16 cellular contexts compared by ENCODE assay signal in the genomic region with DNA sequence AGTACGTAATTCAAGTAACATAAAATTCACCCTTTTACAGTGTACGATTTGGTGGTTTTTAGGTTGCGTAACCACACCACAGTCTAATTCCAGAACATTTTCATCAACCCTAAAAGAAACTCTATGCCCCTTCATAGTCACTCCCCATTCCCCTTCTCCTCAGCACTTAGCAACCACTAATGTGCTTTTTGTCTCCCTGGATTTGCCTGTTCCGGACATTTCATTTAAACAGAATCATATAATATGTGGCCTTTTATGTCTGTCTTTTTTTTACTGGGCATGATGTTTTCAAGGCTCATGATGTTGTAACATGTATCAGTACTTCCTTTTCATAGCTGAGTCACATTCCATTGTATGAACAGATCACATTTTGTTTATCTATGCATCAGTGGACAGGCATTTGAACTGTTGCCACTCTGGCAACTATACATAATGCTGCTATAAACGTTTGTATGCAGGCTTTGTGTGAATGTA. TPM values are rescaled to one million over a fixed set of nuclear protein-coding genes. Genes with fewer than 3 reads are reported as not detected.
DNase-seq lines count a peak whose midpoint lies in the region; ATAC-seq, FAIRE-seq and TF ChIP-seq lines count a peak whose summit lies in the region.
"Had no signal": no experiment of that assay in that cellular context is flagged by ENCODE, and none has a peak within 500 bp of the region (broad histone marks: within the 10 kb centered on the region; RNA-seq: fewer than 3 reads in every experiment).

No MANE protein-coding gene starts in this region.

- no peaks in the 10 kb centered on the region for H3K4me1 Mint-ChIP-seq in natural killer cell treated with Interleukin-12 subunit alpha and Interleukin-12 subunit beta and Interleukin-15 and Interleukin-18, amount 100 ng/mL, for 72 hours (ENCODE audit: low read depth in 2 of 2)
- H3K4me1 Mint-ChIP-seq: nephron had no signal

- no peak for TF ChIP-seq EP300 in gastroesophageal sphincter (IDR thresholded peaks at IDR 0.05)

- peak overlapping the region; percentile 71 for H3K27ac ChIP-seq in fibroblast of lung (ENCODE audit: insufficient read depth, low read length)
- H3K27ac ChIP-seq in small intestine (ENCODE audit: low read depth in 1 of 2, low read length in 1 of 2) = no peak overlapping the region
- no peak overlapping the region for H3K27ac ChIP-seq in gastroesophageal sphincter
- H3K27ac ChIP-seq: coronary artery, HL-60 had no signal

- DNase-seq in SKM-1 treated with dmso at 0.1 percent for 144 hours (lab: John Stamatoyannopoulos, UW; ENCODE audit: unreplicated experiment) = peak; percentile 28
- DNase-seq in SKM-1 (lab: John Stamatoyannopoulos, UW; ENCODE audit: unreplicated experiment) = no peak
- peak; percentile 62 for DNase-seq in RPMI7951 (ENCODE audit: low read depth)
- peak; percentile 84 to 94 for DNase-seq in fibroblast of lung (ENCODE audit: low read depth in 2 of 2)
- peak; percentile 38 for DNase-seq in small intestine
- no peak for DNase-seq in natural killer cell treated with Interleukin-12 subunit alpha and Interleukin-12 subunit beta and Interleukin-15 and Interleukin-18, amount 100 ng/mL, for 72 hours (ENCODE audit: low spot score)
- no peak for DNase-seq in stimulated activated CD4-positive, alpha-beta T cell treated with anti-CD3 and anti-CD28 coated beads, Interleukin-4, amount 100 ng/mL, for 4 hours
- DNase-seq: activated T-cell treated with anti-CD3 and anti-CD28 coated beads for 4 hours, NCI-H345, T-helper 17 cell had no signal

- no peak for ATAC-seq in natural killer cell treated with Interleukin-12 subunit alpha and Interleukin-12 subunit beta and Interleukin-15 and Interleukin-18, amount 100 ng/mL, for 72 hours
- no peak for ATAC-seq in gastroesophageal sphincter
- ATAC-seq: T-helper 17 cell had no signal

- no peak for FAIRE-seq in small intestine (lab: Jason Lieb, UNC)
- FAIRE-seq: A204.1, GM19239 had no signal

- H3K9me3 ChIP-seq in fibroblast of lung (ENCODE audit: control insufficient read depth, insufficient read depth, low read depth, low read length) = no peaks in the 10 kb centered on the region
- H3K9me3 ChIP-seq in small intestine (ENCODE audit: control insufficient read depth, low read depth) = no peaks in the 10 kb centered on the region
- peaks cover 0 to 34% (median 0%) of the 10 kb centered on the region in 3 donors for H3K9me3 ChIP-seq in gastroesophageal sphincter

- H3K36me3 ChIP-seq in fibroblast of lung (ENCODE audit: control insufficient read depth, insufficient read depth, low read length) (no peaks in the 10 kb centered on the region), small intestine (ENCODE audit: control insufficient read depth in 2 of 2, insufficient read depth in 2 of 2, low read length in 2 of 2) (no peaks in the 10 kb centered on the region), gastroesophageal sphincter (peaks cover 0 to 29% of the 10 kb centered on the region in 2 donors)

- no peaks in the 10 kb centered on the region for H3K9me3 Mint-ChIP-seq in natural killer cell treated with Interleukin-12 subunit alpha and Interleukin-12 subunit beta and Interleukin-15 and Interleukin-18, amount 100 ng/mL, for 72 hours

- H3K27me3 Mint-ChIP-seq in natural killer cell treated with Interleukin-12 subunit alpha and Interleukin-12 subunit beta and Interleukin-15 and Interleukin-18, amount 100 ng/mL, for 72 hours = no peaks in the 10 kb centered on the region
- H3K27me3 Mint-ChIP-seq: T-helper 17 cell had no signal

- H2AFZ ChIP-seq in fibroblast of lung (ENCODE audit: low read length) = peak overlapping the region; percentile 29

- H3K36me3 Mint-ChIP-seq in natural killer cell treated with Interleukin-12 subunit alpha and Interleukin-12 subunit beta and Interleukin-15 and Interleukin-18, amount 100 ng/mL, for 72 hours = peaks cover 4% of the 10 kb centered on the region

- H3K27me3 ChIP-seq in fibroblast of lung (ENCODE audit: control insufficient read depth, insufficient read depth, low read length) = no peaks in the 10 kb centered on the region
- H3K27me3 ChIP-seq in small intestine (ENCODE audit: control insufficient read depth in 2 of 2, insufficient read depth in 2 of 2, low read length in 2 of 2) = no peaks in the 10 kb centered on the region
- H3K27me3 ChIP-seq in gastroesophageal sphincter = no peaks in the 10 kb centered on the region

- no peak overlapping the region for H3K27ac Mint-ChIP-seq in natural killer cell treated with Interleukin-12 subunit alpha and Interleukin-12 subunit beta and Interleukin-15 and Interleukin-18, amount 100 ng/mL, for 72 hours
- H3K27ac Mint-ChIP-seq: T-helper 17 cell had no signal

- H3K4me3 Mint-ChIP-seq in natural killer cell treated with Interleukin-12 subunit alpha and Interleukin-12 subunit beta and Interleukin-15 and Interleukin-18, amount 100 ng/mL, for 72 hours = no peak overlapping the region
- H3K4me3 Mint-ChIP-seq: nephron, T-helper 17 cell had no signal

- no peak for TF ChIP-seq POLR2A in gastroesophageal sphincter (IDR thresholded peaks at IDR 0.05)

- H3K4me2 ChIP-seq in fibroblast of lung (ENCODE audit: extremely low read depth, insufficient read depth, low read length) = no peak overlapping the region

- no peak overlapping the region for H3K4me3 ChIP-seq in fibroblast of lung (replicated peaks in 1 of 4; ENCODE audit: control extremely low read depth in 1 of 4, insufficient read depth in 1 of 4, low read depth in 3 of 4, low read length in 4 of 4)
- no peak overlapping the region for H3K4me3 ChIP-seq in small intestine (ENCODE audit: low read depth in 1 of 2, low read length in 2 of 2)
- no peak overlapping the region for H3K4me3 ChIP-seq in gastroesophageal sphincter
- H3K4me3 ChIP-seq: coronary artery had no signal

- H3K79me2 ChIP-seq in fibroblast of lung (ENCODE audit: control insufficient read depth, insufficient read depth, low read length) = no peaks in the 10 kb centered on the region

- WGBS in small intestine, 3 donors = 76% methylated on average over 5 of the region's 5 CpGs
- WGBS in gastroesophageal sphincter (ENCODE audit: low coverage in 1 of 2), 2 donors = 71 to 91% methylated on average over 4 to 5 of the region's 5 CpGs

- no peak for TF ChIP-seq CTCF in fibroblast of lung (conservative IDR thresholded peaks at IDR 0.05 in 1 of 2, IDR thresholded peaks at IDR 0.05 in 1 of 2; ENCODE audit: low read depth in 1 of 2, low read length in 2 of 2)
- TF ChIP-seq CTCF in gastroesophageal sphincter (IDR thresholded peaks at IDR 0.05) = no peak

- peaks cover 2% of the 10 kb centered on the region for H3K4me1 ChIP-seq in fibroblast of lung (ENCODE audit: control insufficient read depth, extremely low read depth, insufficient read depth, low read length)
- H3K4me1 ChIP-seq in small intestine (ENCODE audit: control insufficient read depth in 2 of 2, insufficient read depth in 1 of 2, low read depth in 1 of 2, low read length in 1 of 2) = peaks cover 0 to 2% of the 10 kb centered on the region in 2 donors
- H3K4me1 ChIP-seq in gastroesophageal sphincter = no peaks in the 10 kb centered on the region

- H3K9ac ChIP-seq in fibroblast of lung (ENCODE audit: insufficient read depth, low read length) = no peak overlapping the region

- H4K20me1 ChIP-seq in fibroblast of lung (ENCODE audit: control insufficient read depth, extremely low read depth, insufficient read depth, low read length) = no peaks in the 10 kb centered on the region

RNA-seq across cellular contexts. Expression of a gene that starts 20.8 kb away (rescaled TPM):
- total RNA-seq in RPMI7951 (2014; rRNA removed; shearing (Covaris generic)) = 0.10 and 0.24 TPM in 2 replicates
- total RNA-seq in fibroblast of lung = 14.4 and 16.8 TPM in 2 replicates
- polyA plus RNA-seq in fibroblast of lung = 0.78 and 0.87 TPM in 2 replicates
- polyA plus RNA-seq in fibroblast of lung (2012) = 1.7 and 2.1 TPM in 2 replicates
- 1.2 and 1.7 TPM in 2 replicates for polyA minus RNA-seq in fibroblast of lung (ENCODE audit: low replicate concordance)
- polyA plus RNA-seq in small intestine = 1 to 10 TPM; 3.6 to 5.9 (median 5.4) TPM
- total RNA-seq in natural killer cell treated with Interleukin-12 subunit alpha and Interleukin-12 subunit beta and Interleukin-15 and Interleukin-18, amount 100 ng/mL, for 72 hours = 10 to 100 TPM in 1 of 2 donors, 1 to 10 TPM in 1; 6.4 to 12.3 TPM
- 10 to 100 TPM; 11.1 to 28.4 (median 20.9) TPM for total RNA-seq in gastroesophageal sphincter

Comparison
In these comparisons a context has a peak if more than half of its experiments do, and no peak if none do; other contexts are left out.
1. DNase-seq: peak in SKM-1 treated with dmso at 0.1 percent for 144 hours (single experiment), RPMI7951 (single experiment), fibroblast of lung (2 of 2) and small intestine (single experiment); none in SKM-1 (single experiment), natural killer cell treated with Interleukin-12 subunit alpha and Interleukin-12 subunit beta and Interleukin-15 and Interleukin-18, amount 100 ng/mL, for 72 hours (single experiment) and stimulated activated CD4-positive, alpha-beta T cell treated with anti-CD3 and anti-CD28 coated beads, Interleukin-4, amount 100 ng/mL, for 4 hours (0 of 2).